Comparison of ENCODE assay signal across 8 cellular contexts in genomic region chr3:72887723-72888545, GRCh38. TPM values are rescaled to one million over a fixed set of nuclear protein-coding genes. Genes with fewer than 3 reads are reported as not detected.
DNase-seq lines count a peak whose midpoint lies in the region; ATAC-seq, FAIRE-seq and TF ChIP-seq lines count a peak whose summit lies in the region.

A gene with protein sequence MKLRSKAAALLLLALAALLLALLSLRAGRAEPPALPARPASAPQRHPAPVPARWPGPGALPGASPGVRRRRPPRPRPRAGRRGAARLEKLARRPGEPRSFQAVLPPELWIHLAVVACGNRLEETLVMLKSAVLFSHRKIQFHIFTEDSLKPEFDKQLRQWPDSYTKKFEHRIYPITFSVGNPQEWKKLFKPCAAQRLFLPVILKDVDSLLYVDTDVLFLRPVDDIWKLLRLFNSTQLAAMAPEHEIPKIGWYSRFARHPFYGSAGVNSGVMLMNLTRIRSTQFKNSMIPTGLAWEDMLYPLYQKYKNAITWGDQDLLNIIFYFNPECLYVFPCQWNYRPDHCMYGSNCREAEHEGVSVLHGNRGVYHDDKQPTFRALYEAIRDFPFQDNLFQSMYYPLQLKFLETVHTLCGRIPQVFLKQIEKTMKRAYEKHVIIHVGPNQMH (plus strand): TSS chr3:72888046. CDS start chr3:72888234, 188 bp downstream.

- FAIRE-seq in pancreas (lab: Jason Lieb, UNC): no peak

- peaks cover 0 to 9% (median 0%) of the 10 kb centered on the region in 11 donors for H3K9me3 ChIP-seq in heart right ventricle
- H3K9me3 ChIP-seq in pancreas: no peaks in the 10 kb centered on the region

- H3K36me3 ChIP-seq in heart right ventricle (no peaks in the 10 kb centered on the region), pancreas (no peaks in the 10 kb centered on the region)

- intact Hi-C loops in heart right ventricle (cut with DNase I) (no loop called here), pancreas (cut with DNase I) (no loop called here)

- TF ChIP-seq CTCF in heart right ventricle (IDR thresholded peaks at IDR 0.05) (peak in 2 of 9 donors; percentile 7 to 12), pancreas (IDR thresholded peaks at IDR 0.05) (no peak)

- H3K27ac ChIP-seq in adipose tissue (ENCODE audit: low read depth, low read length) (peak within 1 kb of the TSS; percentile 32), heart right ventricle (peak within 1 kb of the TSS; percentile 30 to 82 (median 60)), pancreas (peak within 1 kb of the TSS in 2 of 4 donors; percentile 48 to 59)

- ATAC-seq in heart right ventricle (peak; percentile 77 to 92 (median 86)), pancreas (peak; percentile 90 to 91 (median 91))

- DNase-seq in activated T-cell treated with anti-CD3 and anti-CD28 coated beads for 1 hour (ENCODE audit: low read depth) (peak; percentile 11), activated T-cell treated with anti-CD3 and anti-CD28 coated beads for 4 hours (no peak), HK-2 (ENCODE audit: unreplicated experiment) (peak; percentile 50), heart right ventricle (peak; percentile 63 to 67), pancreas (peak; percentile 62 to 83 (median 71)), GOT3 (lab: John Stamatoyannopoulos, UW) (no peak)

- 0 to 1% (median 0%) methylated on average over 54 to 96 of the region's 96 CpGs for WGBS in adipose tissue, 3 donors
- 0% methylated on average over 64 to 94 of the region's 96 CpGs for WGBS in heart right ventricle, 2 donors
- 0 to 1% methylated on average over 73 to 95 of the region's 96 CpGs for WGBS in pancreas, 2 donors

- H3K27me3 ChIP-seq in heart right ventricle (peaks cover 0 to 48% (median 0%) of the 10 kb centered on the region in 7 donors), pancreas (no peaks in the 10 kb centered on the region)

- H3K4me3 ChIP-seq in heart right ventricle (peak within 1 kb of the TSS; percentile 19 to 59 (median 53)), pancreas (peak within 1 kb of the TSS; percentile 28 to 49 (median 38))

- H3K4me1 ChIP-seq in heart right ventricle: peaks cover 0 to 50% (median 32%) of the 10 kb centered on the region in 9 donors
- H3K4me1 ChIP-seq in pancreas: peaks cover 0 to 11% (median 0%) of the 10 kb centered on the region in 3 donors

TF ChIP-seq in PFSK-1, 5 proteins besides CTCF, POLR2A, EP300 and RAD21:
- 0 out of 2 replicates have a peak, but pooled peaks have one; percentile 33 for TF ChIP-seq SIN3A (IDR thresholded peaks at IDR 0.05; ENCODE audit: borderline replicate concordance, insufficient read depth, low read length)
- peak; percentile 20 for TF ChIP-seq FOXP2 (optimal IDR thresholded peaks at IDR 0.05; ENCODE audit: borderline replicate concordance, extremely low read depth, extremely low read length, insufficient read depth)
- no peak for TF ChIP-seq REST (IDR thresholded peaks at IDR 0.05; ENCODE audit: insufficient read depth in 1 of 2, low read depth in 2 of 2, low read length in 2 of 2)

RNA-seq across cellular contexts. Expression of the gene that starts here (rescaled TPM):
- polyA plus RNA-seq in PFSK-1 (2012; ENCODE audit: insufficient read length, low read depth): 2.0 TPM
- polyA plus RNA-seq in adipose tissue (10 to 100 TPM in 1 of 3 donors, 1 to 10 TPM in 1, under 1 TPM in 1; 0.58 to 17.5 (median 3.3) TPM), heart right ventricle (1 to 10 TPM; 1.5 to 2.2 TPM), pancreas (under 1 TPM; 0.19 to 0.87 TPM)
- total RNA-seq in heart right ventricle (10 to 100 TPM; 10.3 to 26.7 (median 14.6) TPM), pancreas (1 to 10 TPM; 2.4 to 7.5 (median 4.2) TPM)

Comparison
In these comparisons a context has a peak if more than half of its experiments do, and no peak if none do; other contexts are left out.
1. DNase-seq: peak in activated T-cell treated with anti-CD3 and anti-CD28 coated beads for 1 hour (single experiment), HK-2 (single experiment), heart right ventricle (2 of 2) and pancreas (6 of 6); none in activated T-cell treated with anti-CD3 and anti-CD28 coated beads for 4 hours (single experiment) and GOT3 (single experiment).